ENCODE assay signal across 9 cellular contexts in the genomic region with DNA sequence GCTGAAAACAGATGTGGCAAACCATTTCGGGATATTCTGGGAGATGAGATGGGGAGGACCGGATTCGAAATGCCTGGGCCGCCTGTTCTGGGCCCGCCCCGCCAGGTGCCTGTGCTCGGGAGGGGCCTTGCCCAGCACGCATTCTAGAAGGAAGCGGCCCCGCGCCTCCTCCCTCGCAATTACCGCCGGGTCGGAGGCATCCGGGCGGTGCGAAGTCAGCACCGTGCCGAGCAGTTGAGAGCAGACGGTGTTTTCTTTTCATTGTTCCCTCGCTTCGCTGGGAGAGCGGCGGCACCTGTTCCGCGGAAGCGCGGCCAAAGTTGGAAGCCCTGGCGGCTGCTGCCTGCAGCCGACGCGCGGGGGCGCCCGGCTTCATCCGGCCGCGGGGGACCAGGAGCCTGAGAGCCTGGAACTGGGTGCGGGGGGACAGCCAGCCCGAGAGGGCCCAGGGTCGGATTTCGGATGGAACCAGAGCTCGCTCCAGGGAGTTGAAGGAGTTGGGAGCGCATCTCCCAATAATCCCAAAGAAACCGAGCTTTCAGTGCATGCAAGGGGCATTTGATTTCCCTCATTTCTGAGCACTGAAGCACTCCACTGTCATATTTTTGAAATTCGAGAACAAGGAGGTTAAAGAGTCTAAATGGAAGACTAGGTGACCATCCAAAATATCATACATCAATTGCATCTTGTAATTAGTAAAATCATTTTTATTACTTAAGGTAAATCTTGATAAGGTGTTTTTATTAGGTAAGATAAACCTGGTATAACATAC.
DNase-seq lines count a peak whose midpoint lies in the region; ATAC-seq and TF ChIP-seq lines count a peak whose summit lies in the region.
"Had no signal": no experiment of that assay in that cellular context is flagged by ENCODE, and none has a peak within 500 bp of the region (broad histone marks: within the 10 kb centered on the region; RNA-seq: fewer than 3 reads in every experiment).

No MANE protein-coding gene starts in this region.

- peak; percentile 81 for ATAC-seq in T-helper 17 cell
- no peak for ATAC-seq in HG02884 (IDR thresholded peaks at IDR 0.05; ENCODE audit: unreplicated experiment)

- H3K4me1 Mint-ChIP-seq in T-helper 17 cell (peaks cover 11% of the 10 kb centered on the region), endodermal cell (peaks cover 15% of the 10 kb centered on the region)

- H3K9ac ChIP-seq in endodermal cell (ENCODE audit: extremely low read depth, low read length, poor library complexity, severe bottlenecking) = no peak overlapping the region
- H3K9ac ChIP-seq in mucosa of rectum (ENCODE audit: low read depth in 1 of 2, low read length in 2 of 2) = no peak overlapping the region

- H3K27ac ChIP-seq in HL-60 (replicated peaks) (no peak overlapping the region), endodermal cell (ENCODE audit: low read depth, low read length) (no peak overlapping the region), mucosa of rectum (ENCODE audit: low read depth in 2 of 2, low read length in 2 of 2) (no peak overlapping the region), urinary bladder (ENCODE audit: low read depth) (no peak overlapping the region)

- 10 to 13% methylated on average over 28 to 47 of the region's 47 CpGs for WGBS in endodermal cell (ENCODE audit: insufficient coverage in 1 of 2, insufficient read length in 1 of 2), 2 experiments
- 14% methylated on average over 47 of the region's 47 CpGs for WGBS in urinary bladder

- peaks cover 10% of the 10 kb centered on the region for H3K36me3 ChIP-seq in endodermal cell (ENCODE audit: control insufficient read depth, insufficient read depth, low read length)
- no peaks in the 10 kb centered on the region for H3K36me3 ChIP-seq in mucosa of rectum (ENCODE audit: control insufficient read depth in 2 of 2, insufficient read depth in 2 of 2, low read length in 2 of 2)
- no peaks in the 10 kb centered on the region for H3K36me3 ChIP-seq in urinary bladder (ENCODE audit: insufficient read depth)

- H3K4me3 ChIP-seq in HL-60 (replicated peaks; ENCODE audit: insufficient read depth, low read length) (no peak overlapping the region), endodermal cell (ENCODE audit: low read length) (no peak overlapping the region), mucosa of rectum (ENCODE audit: low read length in 2 of 2) (peak overlapping the region; percentile 22 to 46), urinary bladder (ENCODE audit: low read depth, low read length) (peak overlapping the region; percentile 26)

- no peaks in the 10 kb centered on the region for H3K9me3 Mint-ChIP-seq in endodermal cell
- H3K9me3 Mint-ChIP-seq: naive thymus-derived CD8-positive, alpha-beta T cell had no signal

- TF ChIP-seq CTCF in HL-60 (IDR thresholded peaks at IDR 0.05; ENCODE audit: insufficient read depth, low read length) (peak; percentile 23), endodermal cell (conservative IDR thresholded peaks at IDR 0.05) (peak; percentile 85)

- peaks cover 32% of the 10 kb centered on the region for H3K27me3 ChIP-seq in HL-60 (ENCODE audit: insufficient read depth, poor library complexity, severe bottlenecking)
- peaks cover 5% of the 10 kb centered on the region for H3K27me3 ChIP-seq in endodermal cell (ENCODE audit: control insufficient read depth, insufficient read depth, low read length, poor library complexity, severe bottlenecking)
- peaks cover 0 to 3% of the 10 kb centered on the region in 2 donors for H3K27me3 ChIP-seq in mucosa of rectum (ENCODE audit: control insufficient read depth in 2 of 2, insufficient read depth in 2 of 2, low read length in 2 of 2)

- H3K27me3 Mint-ChIP-seq in T-helper 17 cell (peaks cover 54% of the 10 kb centered on the region), endodermal cell (ENCODE audit: insufficient read depth) (peaks cover 35% of the 10 kb centered on the region)

- H3K9me3 ChIP-seq in T-helper 17 cell (ENCODE audit: control insufficient read depth, low read length, poor library complexity, severe bottlenecking) = no peaks in the 10 kb centered on the region
- no peaks in the 10 kb centered on the region for H3K9me3 ChIP-seq in endodermal cell (ENCODE audit: control insufficient read depth, low read length)
- H3K9me3 ChIP-seq in mucosa of rectum (ENCODE audit: control insufficient read depth in 2 of 2, low read length in 2 of 2) = no peaks in the 10 kb centered on the region

- H3K27ac Mint-ChIP-seq in T-helper 17 cell (peak overlapping the region; percentile 16), endodermal cell (no peak overlapping the region)
- H3K27ac Mint-ChIP-seq: naive thymus-derived CD8-positive, alpha-beta T cell had no signal

- H3K36me3 Mint-ChIP-seq in T-helper 17 cell (ENCODE audit: low read depth) (peaks cover 3% of the 10 kb centered on the region), endodermal cell (ENCODE audit: low read depth) (no peaks in the 10 kb centered on the region)
- H3K36me3 Mint-ChIP-seq: naive thymus-derived CD8-positive, alpha-beta T cell had no signal

- peak overlapping the region; percentile 70 for H3K4me3 Mint-ChIP-seq in T-helper 17 cell
- peak overlapping the region; percentile 36 for H3K4me3 Mint-ChIP-seq in endodermal cell

- no peaks in the 10 kb centered on the region for H3K4me1 ChIP-seq in endodermal cell (ENCODE audit: control insufficient read depth, insufficient read depth, low read length)
- H3K4me1 ChIP-seq in mucosa of rectum (ENCODE audit: control insufficient read depth in 2 of 2, insufficient read depth in 2 of 2, low read length in 2 of 2) = no peaks in the 10 kb centered on the region
- no peaks in the 10 kb centered on the region for H3K4me1 ChIP-seq in urinary bladder (ENCODE audit: insufficient read depth)

- DNase-seq in DMS 273 (lab: John Stamatoyannopoulos, UW; ENCODE audit: unreplicated experiment) (peak; percentile 91), HL-60 (ENCODE audit: low read depth in 1 of 2, low spot score in 1 of 2) (peak in 1 of 2 experiments; percentile 4), T-helper 17 cell (peak in 1 of 3 donors; percentile 10), endodermal cell (peak; percentile 92), middle frontal gyrus (ENCODE audit: extremely low spot score, low spot score) (no peak)

Comparison
In these comparisons a context has a peak if more than half of its experiments do, and no peak if none do; other contexts are left out.
1. H3K4me3 ChIP-seq: peak in mucosa of rectum (2 of 2) and urinary bladder (single experiment); none in HL-60 (single experiment) and endodermal cell (single experiment).